Comparison of ENCODE assay signal across 7 cellular contexts in genomic region chr20:50455245-50455644, GRCh38. TPM values are rescaled to one million over a fixed set of nuclear protein-coding genes. Genes with fewer than 3 reads are reported as not detected.
DNase-seq lines count a peak whose midpoint lies in the region; ATAC-seq and TF ChIP-seq lines count a peak whose summit lies in the region.
"Not testable (repeated sequence)": the region's sequence is repeated elsewhere in the genome, so short reads cannot be mapped to it uniquely, and the experiment has no call there.

No MANE protein-coding gene starts in this region.

- H3K27me3 ChIP-seq in Caco-2 (replicated peaks; ENCODE audit: control insufficient read depth, insufficient read depth, low read length); RWPE2 (ENCODE audit: insufficient read depth, poor library complexity, severe bottlenecking); right atrium auricular region; right lobe of liver; vagina: not testable (repeated sequence)

- H3K4me3 ChIP-seq in Caco-2 (ENCODE audit: low read depth, low read length); RWPE2 (ENCODE audit: severe bottlenecking); coronary artery; right atrium auricular region; right lobe of liver; vagina: not testable (repeated sequence)

- peak overlapping the region; percentile 23 for H3K4me3 Mint-ChIP-seq in Caco-2 (ENCODE audit: unreplicated experiment)

- peaks cover 48% of the 10 kb centered on the region for H3K4me1 Mint-ChIP-seq in Caco-2 (ENCODE audit: low read depth, unreplicated experiment)

- TF ChIP-seq CTCF in Caco-2 (IDR thresholded peaks at IDR 0.05; ENCODE audit: insufficient read depth in 1 of 2, low read depth in 1 of 2, low read length in 1 of 2, severe bottlenecking in 1 of 2, unreplicated experiment in 1 of 2); RWPE2 (IDR thresholded peaks at IDR 0.05; ENCODE audit: poor library complexity, severe bottlenecking); coronary artery (IDR thresholded peaks at IDR 0.05); right atrium auricular region (IDR thresholded peaks at IDR 0.05); right lobe of liver (IDR thresholded peaks at IDR 0.05); vagina (IDR thresholded peaks at IDR 0.05): not testable (repeated sequence)

- H3K27ac ChIP-seq in RWPE2 (ENCODE audit: poor library complexity, severe bottlenecking) (peak overlapping the region; percentile 26), coronary artery (peak overlapping the region; percentile 12 to 84), right atrium auricular region (peak overlapping the region; percentile 79 to 89), right lobe of liver (peak overlapping the region in 2 of 3 donors; percentile 75 to 79), vagina (peak overlapping the region; percentile 60)

- TF ChIP-seq POLR2A in right lobe of liver (IDR thresholded peaks at IDR 0.05); vagina (IDR thresholded peaks at IDR 0.05): not testable (repeated sequence)

- H3K9me3 ChIP-seq in Caco-2; RWPE2 (ENCODE audit: severe bottlenecking); right atrium auricular region; right lobe of liver; vagina: not testable (repeated sequence)

- 79% methylated on average over 2 of the region's 5 CpGs for WGBS in right lobe of liver (ENCODE audit: insufficient coverage, low coverage, low lambda C conversion rate, missing lambda C conversion rate)

- not testable (repeated sequence) for DNase-seq in Caco-2; RWPE2 (ENCODE audit: low spot score); coronary artery (ENCODE audit: low spot score); right atrium auricular region (ENCODE audit: low spot score); right lobe of liver; vagina (ENCODE audit: extremely low spot score in 2 of 2)
- DNase-seq in posterior vena cava (ENCODE audit: low spot score), result peak; percentile 11

- not testable (repeated sequence) for H3K27me3 Mint-ChIP-seq in Caco-2 (ENCODE audit: insufficient read depth, unreplicated experiment)

- H3K4me1 ChIP-seq in Caco-2, result peaks cover 59% of the 10 kb centered on the region
- H3K4me1 ChIP-seq in RWPE2 (ENCODE audit: insufficient read depth, poor library complexity, severe bottlenecking), result peaks cover 19% of the 10 kb centered on the region
- peaks cover 0 to 34% of the 10 kb centered on the region in 2 donors for H3K4me1 ChIP-seq in right atrium auricular region
- peaks cover 0 to 55% (median 22%) of the 10 kb centered on the region in 4 donors for H3K4me1 ChIP-seq in right lobe of liver
- peaks cover 29% of the 10 kb centered on the region for H3K4me1 ChIP-seq in vagina

- BruUV-seq in Caco-2 (replicated peaks; lab: Mats Ljungman, UMichigan), result not testable (repeated sequence)

- not testable (repeated sequence) for ATAC-seq in RWPE2 (ENCODE audit: low read depth); right lobe of liver

- intact Hi-C loops in Caco-2 (cut with micrococcal nuclease; ENCODE audit: unreplicated experiment), result loop anchor here (2.0 kb wide), 1 partner anchor 32 kb away; no protein-coding TSS in a partner anchor
- intact Hi-C loops in right lobe of liver (cut with DNase I); posterior vena cava (cut with DNase I); vagina (cut with DNase I): not testable (repeated sequence)

- not testable (repeated sequence) for H3K9me3 Mint-ChIP-seq in Caco-2 (ENCODE audit: unreplicated experiment)

- peak overlapping the region; percentile 65 for H3K27ac Mint-ChIP-seq in Caco-2 (ENCODE audit: unreplicated experiment)

- CTCF ChIA-PET in Caco-2 (lab: Charles Lee), result interaction anchor here (0.6 to 1.7 kb wide), 7 partner anchors 9 to 283 kb away, joined by 3 to 9 read pairs (median 3); no protein-coding TSS in a partner anchor

- POLR2A ChIA-PET in Caco-2 (lab: Charles Lee), result interaction anchor here (0.6 to 1.0 kb wide), 3 partner anchors 64 to 886 kb away, joined by 3 to 4 read pairs (median 3); no protein-coding TSS in a partner anchor

- not testable (repeated sequence) for H3K36me3 Mint-ChIP-seq in Caco-2 (ENCODE audit: insufficient read depth, unreplicated experiment)

- H3K36me3 ChIP-seq in Caco-2 (ENCODE audit: control insufficient read depth, insufficient read depth, low read length); RWPE2 (ENCODE audit: low read depth); right atrium auricular region; right lobe of liver; vagina: not testable (repeated sequence)

RNA-seq across cellular contexts. Expression of gene PTPN1, which starts 54.9 kb away (rescaled TPM):
- total RNA-seq in Caco-2 (2022) (65.0 and 65.2 TPM in 2 replicates), right atrium auricular region (10 to 100 TPM; 28.1 to 38.7 TPM), right lobe of liver (10 to 100 TPM in 5 of 6 experiments, 1 to 10 TPM in 1; 9.5 to 14.9 (median 12.6) TPM), posterior vena cava (10 to 100 TPM; 23.5 to 43.6 TPM), vagina (25.3 TPM)

Comparison
In these comparisons a context has a peak if more than half of its experiments do, and no peak if none do; other contexts are left out.
1. H3K27ac ChIP-seq: peak in every context shown above with its lines; median percentile 84 in right atrium auricular region; 77 in right lobe of liver; 60 in vagina; 48 in coronary artery; 26 in RWPE2.